Comparison of ENCODE assay signal across 14 cellular contexts in genomic region chr3:47440131-47440530, GRCh38. TPM values are rescaled to one million over a fixed set of nuclear protein-coding genes. Genes with fewer than 3 reads are reported as not detected.
DNase-seq lines count a peak whose midpoint lies in the region; ATAC-seq and TF ChIP-seq lines count a peak whose summit lies in the region.
"Had no signal": no experiment of that assay in that cellular context is flagged by ENCODE, and none has a peak within 500 bp of the region (broad histone marks: within the 10 kb centered on the region; RNA-seq: fewer than 3 reads in every experiment).

No MANE protein-coding gene starts in this region.

- no peak overlapping the region for H2AFZ ChIP-seq in osteoblast (ENCODE audit: low read length)

- peaks cover 18% of the 10 kb centered on the region for H3K4me1 ChIP-seq in osteoblast (ENCODE audit: insufficient read depth, low read length)

- no peak overlapping the region for H3K27ac ChIP-seq in osteoblast (ENCODE audit: low read depth, low read length)
- H3K27ac ChIP-seq: spleen, stomach had no signal

- H3K79me2 ChIP-seq in osteoblast (ENCODE audit: insufficient read depth, low read length), result peaks cover 25% of the 10 kb centered on the region

- POLR2A ChIA-PET in HEK293T (lab: Yijun Ruan, JAX), result no interaction called here

- no peak overlapping the region for H3K4me3 ChIP-seq in epithelial cell of proximal tubule (ENCODE audit: low read depth, low read length)
- H3K4me3 ChIP-seq in osteoblast (ENCODE audit: insufficient read depth, low read length), result no peak overlapping the region
- H3K4me3 ChIP-seq: spleen, stomach had no signal

- no peaks in the 10 kb centered on the region for H3K9me3 ChIP-seq in osteoblast (ENCODE audit: low read depth, low read length)
- H3K9me3 ChIP-seq: spleen, stomach had no signal

- intact Hi-C loops in left cardiac atrium (cut with DNase I), result no loop called here

- H3K4me1 Mint-ChIP-seq in type B pancreatic cell (ENCODE audit: unreplicated experiment), result peaks cover 12% of the 10 kb centered on the region

- no peak overlapping the region for H3K27ac Mint-ChIP-seq in type B pancreatic cell
- H3K27ac Mint-ChIP-seq: dendritic cell treated with granulocyte-macrophage colony-stimulating factor and Interleukin-4, amounts not matched to agents 40 ng/mL and 50 ng/mL, for 4 days had no signal

- DNase-seq in EH (ENCODE audit: low read depth) (peak; percentile 23), SK-MEL-5 (ENCODE audit: low read depth, low spot score) (peak; percentile 86), epithelial cell of proximal tubule (ENCODE audit: low read depth) (no peak), osteoblast (ENCODE audit: insufficient read length, low spot score, missing footprints) (no peak), HEK293T (ENCODE audit: extremely low spot score) (no peak), glomerular visceral epithelial cell (ENCODE audit: extremely low spot score) (no peak), type B pancreatic cell (ENCODE audit: extremely low spot score, unreplicated experiment) (no peak), left cardiac atrium (no peak)
- DNase-seq: activated T-cell treated with anti-CD3 and anti-CD28 coated beads, Interleukin-2, amount 50 U/mL, for 48 hours; left ventricle myocardium superior; NCI-H524 treated with DMSO at 0.1 percent for 48 hours; stomach had no signal

- peaks cover 9% of the 10 kb centered on the region for H4K20me1 ChIP-seq in osteoblast (ENCODE audit: insufficient read depth, low read length)

- H3K4me3 Mint-ChIP-seq in type B pancreatic cell, result no peak overlapping the region
- H3K4me3 Mint-ChIP-seq: dendritic cell treated with granulocyte-macrophage colony-stimulating factor and Interleukin-4, amounts not matched to agents 40 ng/mL and 50 ng/mL, for 4 days had no signal

- no peak for ATAC-seq in left cardiac atrium
- ATAC-seq: left ventricle myocardium superior had no signal

- no peaks in the 10 kb centered on the region for H3K27me3 ChIP-seq in osteoblast (ENCODE audit: insufficient read depth, low read length)
- H3K27me3 ChIP-seq: spleen, stomach had no signal

- H3K36me3 Mint-ChIP-seq in type B pancreatic cell, result peaks cover 20% of the 10 kb centered on the region

- H3K9me3 Mint-ChIP-seq in type B pancreatic cell, result peaks cover 4% of the 10 kb centered on the region
- H3K9me3 Mint-ChIP-seq: dendritic cell treated with granulocyte-macrophage colony-stimulating factor and Interleukin-4, amounts not matched to agents 40 ng/mL and 50 ng/mL, for 4 days had no signal

- in situ Hi-C loops in SK-MEL-5 (cut with HindIII; ENCODE audit: low pct_unique_long_range_greater_than_20kb, low sequenced_read_pairs), result no loop called here

- H3K27me3 Mint-ChIP-seq in type B pancreatic cell, result no peaks in the 10 kb centered on the region
- H3K27me3 Mint-ChIP-seq: dendritic cell treated with granulocyte-macrophage colony-stimulating factor and Interleukin-4, amounts not matched to agents 40 ng/mL and 50 ng/mL, for 4 days had no signal

- TF ChIP-seq CTCF in epithelial cell of proximal tubule (conservative IDR thresholded peaks at IDR 0.05; ENCODE audit: low read depth, low read length), result peak; percentile 66
- TF ChIP-seq CTCF in osteoblast (IDR thresholded peaks at IDR 0.05; ENCODE audit: extremely low read depth, low read depth, low read length), result peak; percentile 39
- TF ChIP-seq CTCF in type B pancreatic cell (conservative IDR thresholded peaks at IDR 0.05), result no peak

- H3K4me2 ChIP-seq in osteoblast (ENCODE audit: insufficient read depth, low read length), result no peak overlapping the region

- peaks cover 26% of the 10 kb centered on the region for H3K36me3 ChIP-seq in osteoblast (ENCODE audit: insufficient read depth, low read length)

- CTCF ChIA-PET in HEK293T (lab: Yijun Ruan, JAX), result no interaction called here

TF ChIP-seq in HEK293T, 16 proteins besides CTCF, POLR2A, EP300 and RAD21:
- TF ChIP-seq L3MBTL2 (conservative IDR thresholded peaks at IDR 0.05) (no peak), BHLHE40 (IDR thresholded peaks at IDR 0.05; ENCODE audit: borderline replicate concordance) (no peak), SUZ12 (IDR thresholded peaks at IDR 0.05) (no peak), CTBP1 (IDR thresholded peaks at IDR 0.05; ENCODE audit: borderline replicate concordance) (no peak), ARNT (IDR thresholded peaks at IDR 0.05) (no peak), NFRKB (IDR thresholded peaks at IDR 0.05) (no peak), HDGF (IDR thresholded peaks at IDR 0.05; ENCODE audit: borderline replicate concordance) (no peak), PKNOX1 (IDR thresholded peaks at IDR 0.05) (no peak), TARDBP (IDR thresholded peaks at IDR 0.05) (no peak), ELF4 (IDR thresholded peaks at IDR 0.05) (no peak), FOXK2 (IDR thresholded peaks at IDR 0.05) (no peak), FOXA1 (IDR thresholded peaks at IDR 0.05) (no peak), ZNF384 (IDR thresholded peaks at IDR 0.05) (no peak), SP1 (IDR thresholded peaks at IDR 0.05) (no peak), FOXM1 (IDR thresholded peaks at IDR 0.05; ENCODE audit: borderline replicate concordance) (no peak), LEF1 (IDR thresholded peaks at IDR 0.05; ENCODE audit: borderline replicate concordance) (no peak)
TF ChIP-seq in HEK293T: peak in this region for 0.

RNA-seq across cellular contexts. Expression of gene SCAP, which starts 35.6 kb away (rescaled TPM):
- 58.9 and 60.7 TPM in 2 replicates for total RNA-seq in SK-MEL-5 (2014; rRNA removed; shearing (Covaris generic))
- polyA plus RNA-seq in SK-MEL-5 (2015; cell fraction: cytosol; rRNA removed), result 71.3 and 93.2 TPM in 2 replicates
- 72.2 and 84.5 TPM in 2 replicates for polyA plus RNA-seq in SK-MEL-5 (2015; cell fraction: nucleus; rRNA removed)
- total RNA-seq in epithelial cell of proximal tubule (52.8 and 61.7 TPM in 2 replicates), osteoblast (70.1 and 81.4 TPM in 2 replicates), type B pancreatic cell (ENCODE audit: low replicate concordance) (77.5 and 106 TPM in 2 replicates), left cardiac atrium (10 to 100 TPM; 41.5 to 49.1 TPM)

RNA-seq across cellular contexts. Expression of gene PTPN23, which starts 59.3 kb away (rescaled TPM):
- total RNA-seq in SK-MEL-5 (2014; rRNA removed; shearing (Covaris generic)), result 9.9 and 13.0 TPM in 2 replicates
- 64.3 and 71.7 TPM in 2 replicates for polyA plus RNA-seq in SK-MEL-5 (2015; cell fraction: cytosol; rRNA removed)
- polyA plus RNA-seq in SK-MEL-5 (2015; cell fraction: nucleus; rRNA removed), result 64.3 and 80.5 TPM in 2 replicates
- total RNA-seq in epithelial cell of proximal tubule (14.2 and 15.0 TPM in 2 replicates), osteoblast (22.4 and 30.0 TPM in 2 replicates), type B pancreatic cell (ENCODE audit: low replicate concordance) (52.5 and 54.1 TPM in 2 replicates), left cardiac atrium (10 to 100 TPM; 24.1 to 24.8 TPM)

Comparison
In these comparisons a context has a peak if more than half of its experiments do, and no peak if none do; other contexts are left out.
1. DNase-seq: peak in EH (single experiment) and SK-MEL-5 (single experiment); none in epithelial cell of proximal tubule (single experiment), osteoblast (single experiment), HEK293T (single experiment), glomerular visceral epithelial cell (single experiment), type B pancreatic cell (single experiment) and left cardiac atrium (single experiment).